28 cellular contexts compared by ENCODE assay signal in genomic region chr1:232439011-232439410, GRCh38.
"Had no signal": no experiment of that assay in that cellular context is flagged by ENCODE, and none has a peak within 500 bp of the region (broad histone marks: within the 10 kb centered on the region; RNA-seq: fewer than 3 reads in every experiment).

No MANE protein-coding gene starts in this region.

- H3K4me2 ChIP-seq: hepatocyte, neural progenitor cell, smooth muscle cell had no signal

- H3K4me3 Mint-ChIP-seq: mesothelial cell of epicardium; naive B cell; natural killer cell; nephron progenitor cell; neural progenitor cell; stimulated activated memory B cell treated with anti-CD40 and anti-IgM and Interleukin-4, amounts not matched to agents 10 μg/mL and 1 μg/mL and 100 μg/mL, for 72 hours had no signal

- H2AFZ ChIP-seq: hepatocyte, neural progenitor cell had no signal

- H3K9ac ChIP-seq: neural progenitor cell had no signal

- H3K27me3 ChIP-seq: hepatocyte, neural progenitor cell, ovary, right atrium auricular region, right lobe of liver, stomach, tibial artery, uterus had no signal

- H3K79me2 ChIP-seq: hepatocyte had no signal

- ATAC-seq: left cardiac atrium; natural killer cell; right lobe of liver; stimulated activated memory B cell treated with anti-CD40 and anti-IgM and Interleukin-4, amounts not matched to agents 10 μg/mL and 1 μg/mL and 100 μg/mL, for 72 hours; stimulated activated naive CD8-positive, alpha-beta T cell treated with anti-CD3 and anti-CD28 coated beads, Interleukin-15, Interleukin-2, amounts not matched to agents 100 U/mL and 50 U/mL, for 24 hours had no signal

- FAIRE-seq: keratinocyte had no signal

- DNase-seq: kidney glomerular epithelial cell; left cardiac atrium; left ventricle myocardium inferior; mesendoderm; naive B cell; natural killer cell; nephron progenitor cell; ovary; right lobe of liver; stimulated activated CD4-positive, alpha-beta T cell treated with anti-CD3 and anti-CD28 coated beads, Interleukin-1b, Interleukin-23, amount 100 ng/mL, for 48 hours; stimulated activated CD4-positive, alpha-beta T cell treated with anti-CD3 and anti-CD28 coated beads, Interleukin-2, amount 100 ng/mL, for 48 hours; stimulated activated CD4-positive, alpha-beta T cell treated with anti-CD3 and anti-CD28 coated beads, Interleukin-4, amount 100 ng/mL, for 4 hours; stimulated activated CD8-positive, alpha-beta memory T cell treated with anti-CD3 and anti-CD28 coated beads, Interleukin-4, amount 100 ng/mL, for 48 hours; stimulated activated naive CD8-positive, alpha-beta T cell treated with anti-CD3 and anti-CD28 coated beads, Interleukin-15, Interleukin-2, amounts not matched to agents 100 U/mL and 50 U/mL, for 24 hours; stomach; tibial artery; trophoblast cell; uterus had no signal

- H3K9me3 Mint-ChIP-seq: mesothelial cell of epicardium; naive B cell; natural killer cell; nephron progenitor cell; neural progenitor cell; stimulated activated memory B cell treated with anti-CD40 and anti-IgM and Interleukin-4, amounts not matched to agents 10 μg/mL and 1 μg/mL and 100 μg/mL, for 72 hours had no signal

- H3K36me3 ChIP-seq: neural progenitor cell, ovary, uterus had no signal

- H3K27me3 Mint-ChIP-seq: naive B cell; progenitor cell of endocrine pancreas; stimulated activated memory B cell treated with anti-CD40 and anti-IgM and Interleukin-4, amounts not matched to agents 10 μg/mL and 1 μg/mL and 100 μg/mL, for 72 hours had no signal

- H3K36me3 Mint-ChIP-seq: naive B cell; natural killer cell; stimulated activated memory B cell treated with anti-CD40 and anti-IgM and Interleukin-4, amounts not matched to agents 10 μg/mL and 1 μg/mL and 100 μg/mL, for 72 hours had no signal

- H3K27ac Mint-ChIP-seq: mesothelial cell of epicardium; natural killer cell; nephron progenitor cell; progenitor cell of endocrine pancreas; stimulated activated memory B cell treated with anti-CD40 and anti-IgM and Interleukin-4, amounts not matched to agents 10 μg/mL and 1 μg/mL and 100 μg/mL, for 72 hours had no signal

- H3K4me1 ChIP-seq: neural progenitor cell, right lobe of liver, uterus had no signal

- H3K27ac ChIP-seq: hepatocyte, neural progenitor cell, ovary, right atrium auricular region, right lobe of liver, stomach, thoracic aorta, tibial artery, uterus had no signal

- H3K9me3 ChIP-seq: left ventricle myocardium inferior, ovary, right atrium auricular region, right lobe of liver, stomach, thoracic aorta, tibial artery, uterus had no signal

- H3K4me1 Mint-ChIP-seq: naive B cell; natural killer cell; stimulated activated memory B cell treated with anti-CD40 and anti-IgM and Interleukin-4, amounts not matched to agents 10 μg/mL and 1 μg/mL and 100 μg/mL, for 72 hours had no signal

- H3K4me3 ChIP-seq: hepatocyte, left ventricle myocardium inferior, lung, neural progenitor cell, ovary, right atrium auricular region, right lobe of liver, smooth muscle cell, stomach, thoracic aorta, tibial artery, uterus had no signal
